ENCODE assay signal across 8 cellular contexts in the genomic region with DNA sequence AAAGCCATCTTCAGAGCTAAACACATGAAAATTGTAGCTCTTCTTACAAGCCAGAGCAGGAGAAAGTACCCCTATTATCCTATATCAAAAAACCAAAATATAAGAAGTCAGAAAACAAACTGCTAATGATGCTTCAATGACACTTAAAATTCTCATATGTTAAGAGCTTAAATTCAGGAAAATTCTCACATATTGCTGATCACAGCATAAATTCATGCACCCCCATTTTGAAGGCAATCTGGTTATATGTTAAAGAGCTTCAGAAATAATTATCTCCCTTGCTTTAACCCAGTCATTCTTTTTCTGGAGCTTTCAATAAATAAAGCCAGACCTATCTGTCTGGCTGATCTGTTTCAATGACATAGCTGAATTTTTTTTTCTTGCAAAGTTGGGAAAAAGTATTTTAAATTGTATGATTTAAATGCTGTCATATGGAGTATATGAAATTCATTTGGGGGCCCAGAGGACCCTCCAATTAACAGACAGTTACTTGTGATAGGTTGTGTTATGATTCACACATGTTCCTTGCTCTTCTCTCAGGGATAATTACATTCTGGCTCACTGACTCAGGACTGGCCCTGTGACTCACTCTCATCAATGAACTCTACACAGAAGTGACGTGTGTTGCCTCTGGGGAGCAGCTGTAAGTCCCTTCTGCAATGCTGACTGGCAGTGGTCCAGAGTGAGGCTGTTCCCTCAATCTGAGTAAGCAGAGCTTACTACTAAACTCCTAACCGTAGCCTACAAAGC.
A peak's percentile ranks its signal among the peaks of the same experiment; 100 is the strongest.
DNase-seq lines count a peak whose midpoint lies in the region; ATAC-seq and TF ChIP-seq lines count a peak whose summit lies in the region.

No MANE protein-coding gene starts in this region.

- intact Hi-C loops in testis (cut with DNase I; ENCODE audit: low total_unique reads), result no loop called here

- no peak for TF ChIP-seq CTCF in testis (IDR thresholded peaks at IDR 0.05)

- 41 to 53% methylated on average over 2 of the region's 2 CpGs for WGBS in testis, 2 donors

- ATAC-seq in GM19395 (IDR thresholded peaks at IDR 0.05; ENCODE audit: unreplicated experiment), result peak; percentile 89
- ATAC-seq in HG03520 (IDR thresholded peaks at IDR 0.05; ENCODE audit: unreplicated experiment), result peak; percentile 67
- no peak for ATAC-seq in HG03457 (IDR thresholded peaks at IDR 0.05; ENCODE audit: unreplicated experiment)

- no peaks in the 10 kb centered on the region for H3K4me1 ChIP-seq in testis

- no peak overlapping the region for H3K4me3 ChIP-seq in testis

- H3K9me3 ChIP-seq in testis, result no peaks in the 10 kb centered on the region

- no peak for TF ChIP-seq POLR2A in testis (IDR thresholded peaks at IDR 0.05)

- DNase-seq in Ammon's horn (ENCODE audit: low spot score), result peak; percentile 93
- peak; percentile 95 for DNase-seq in NCI-H69 (lab: John Stamatoyannopoulos, UW)
- DNase-seq in brain pericyte (ENCODE audit: low read depth, low spot score), result peak; percentile 95
- DNase-seq in kidney glomerular epithelial cell (lab: John Stamatoyannopoulos, UW), result peak; percentile 99
- DNase-seq in testis, result peak; percentile 81

- H3K27ac ChIP-seq in testis, result no peak overlapping the region

- H3K36me3 ChIP-seq in testis (ENCODE audit: low read depth, missing control alignments), result no peaks in the 10 kb centered on the region

- H3K27me3 ChIP-seq in testis, result no peaks in the 10 kb centered on the region
